11 cellular contexts compared by ENCODE assay signal in the genomic region with DNA sequence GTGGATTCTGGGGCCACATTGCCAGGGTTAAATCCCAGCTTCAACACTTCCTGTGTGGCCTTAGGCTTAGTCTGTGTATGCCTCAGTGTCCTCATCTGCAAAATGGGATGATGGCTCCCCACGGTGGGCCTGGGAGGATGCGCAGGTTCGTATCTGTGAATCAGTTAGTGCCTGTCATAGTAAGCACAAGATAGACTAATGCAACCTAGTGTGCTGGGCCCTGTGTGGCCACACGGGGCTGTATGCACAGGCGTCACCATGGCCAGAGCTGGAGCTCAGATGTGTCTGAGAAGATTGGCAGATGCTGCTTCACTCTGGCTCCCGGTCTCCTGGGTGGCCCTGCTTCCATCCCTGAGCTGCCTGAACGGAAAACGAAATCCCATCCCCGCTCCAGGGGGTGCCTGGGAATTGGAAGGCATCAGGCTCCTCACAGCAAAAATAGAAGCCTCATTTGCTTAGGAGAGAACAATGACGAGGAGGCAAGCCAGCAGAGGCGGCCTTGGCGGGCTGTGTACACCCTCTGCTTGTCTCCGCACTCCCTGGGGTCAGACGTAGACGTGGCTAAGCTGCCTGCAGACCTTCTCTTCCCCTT.
DNase-seq lines count a peak whose midpoint lies in the region; ATAC-seq and TF ChIP-seq lines count a peak whose summit lies in the region.
"Had no signal": no experiment of that assay in that cellular context is flagged by ENCODE, and none has a peak within 500 bp of the region (broad histone marks: within the 10 kb centered on the region; RNA-seq: fewer than 3 reads in every experiment).

No MANE protein-coding gene starts in this region.

- 55 to 84% (median 66%) methylated on average over 9 to 15 of the region's 15 CpGs for WGBS in stomach, 5 donors

- CTCF ChIA-PET in activated naive CD4-positive, alpha-beta T cell treated with anti-CD3 and anti-CD28 coated beads, Interleukin-2, amount 10 ng/mL, durations not matched to agents 7 days and 5 days (lab: Charles Lee), result interaction anchor here (1.0 kb wide), 1 partner anchor 9 kb away, joined by 5 read pairs; no protein-coding TSS in a partner anchor

- no peak overlapping the region for H3K27ac ChIP-seq in stomach
- H3K27ac ChIP-seq: thoracic aorta had no signal

- no peak overlapping the region for H3K4me3 Mint-ChIP-seq in activated naive CD4-positive, alpha-beta T cell treated with anti-CD3 and anti-CD28 coated beads, Interleukin-2, amount 10 ng/mL, durations not matched to agents 7 days and 5 days

- peaks cover 5% of the 10 kb centered on the region for H3K4me1 Mint-ChIP-seq in activated naive CD4-positive, alpha-beta T cell treated with anti-CD3 and anti-CD28 coated beads, Interleukin-2, amount 10 ng/mL, durations not matched to agents 7 days and 5 days

- ATAC-seq in esophagus mucosa (peak; percentile 26), HG03175 (IDR thresholded peaks at IDR 0.05; ENCODE audit: unreplicated experiment) (no peak)

- H3K36me3 ChIP-seq in stomach, result no peaks in the 10 kb centered on the region
- H3K36me3 ChIP-seq: thoracic aorta had no signal

- H3K27ac Mint-ChIP-seq in activated naive CD4-positive, alpha-beta T cell treated with anti-CD3 and anti-CD28 coated beads, Interleukin-2, amount 10 ng/mL, durations not matched to agents 7 days and 5 days, result no peak overlapping the region

- TF ChIP-seq CTCF in stomach (IDR thresholded peaks at IDR 0.05), result no peak

- TF ChIP-seq POLR2A in stomach (IDR thresholded peaks at IDR 0.05), result no peak

- in situ Hi-C loops in SK-MEL-5 (cut with HindIII; ENCODE audit: low pct_unique_long_range_greater_than_20kb, low sequenced_read_pairs), result no loop called here

- H3K36me3 Mint-ChIP-seq in activated naive CD4-positive, alpha-beta T cell treated with anti-CD3 and anti-CD28 coated beads, Interleukin-2, amount 10 ng/mL, durations not matched to agents 7 days and 5 days, result no peaks in the 10 kb centered on the region

- TF ChIP-seq EP300 in stomach (IDR thresholded peaks at IDR 0.05), result no peak

- H3K27me3 Mint-ChIP-seq in activated naive CD4-positive, alpha-beta T cell treated with anti-CD3 and anti-CD28 coated beads, Interleukin-2, amount 10 ng/mL, durations not matched to agents 7 days and 5 days, result no peaks in the 10 kb centered on the region

- H3K9me3 Mint-ChIP-seq in activated naive CD4-positive, alpha-beta T cell treated with anti-CD3 and anti-CD28 coated beads, Interleukin-2, amount 10 ng/mL, durations not matched to agents 7 days and 5 days, result no peaks in the 10 kb centered on the region

- H3K9me3 ChIP-seq in stomach, result peaks cover 0 to 2% (median 0%) of the 10 kb centered on the region in 4 donors
- H3K9me3 ChIP-seq: thoracic aorta had no signal

- peaks cover 0 to 10% (median 3%) of the 10 kb centered on the region in 4 donors for H3K4me1 ChIP-seq in stomach

- peaks cover 0 to 27% (median 0%) of the 10 kb centered on the region in 3 donors for H3K27me3 ChIP-seq in stomach

- DNase-seq in activated naive CD4-positive, alpha-beta T cell treated with anti-CD3 and anti-CD28 coated beads, Interleukin-2, amount 10 ng/mL, durations not matched to agents 7 days and 5 days, result peak; percentile 45
- no peak for DNase-seq in activated naive CD4-positive, alpha-beta T cell treated with anti-CD3 and anti-CD28 coated beads, Interleukin-2, amount 50 U/mL, for 16 hours
- peak; percentile 26 for DNase-seq in SK-MEL-5 (ENCODE audit: low read depth, low spot score)
- DNase-seq in superior temporal gyrus (ENCODE audit: extremely low spot score), result peak; percentile 85
- DNase-seq in stomach, result no peak
- no peak for DNase-seq in activated effector memory CD4-positive, alpha-beta T cell treated with Interleukin-2 at 50 U/mL for 16 hours
- DNase-seq: Calu3, NCI-H2081 had no signal

- intact Hi-C loops in stomach (cut with DNase I; ENCODE audit: low total_unique reads), result no loop called here

- H3K4me3 ChIP-seq in stomach, result no peak overlapping the region
- H3K4me3 ChIP-seq: thoracic aorta had no signal

Comparison
In these comparisons a context has a peak if more than half of its experiments do, and no peak if none do; other contexts are left out.
1. DNase-seq: peak in activated naive CD4-positive, alpha-beta T cell treated with anti-CD3 and anti-CD28 coated beads, Interleukin-2, amount 10 ng/mL, durations not matched to agents 7 days and 5 days (single experiment), SK-MEL-5 (single experiment) and superior temporal gyrus (single experiment); none in activated naive CD4-positive, alpha-beta T cell treated with anti-CD3 and anti-CD28 coated beads, Interleukin-2, amount 50 U/mL, for 16 hours (single experiment), stomach (single experiment) and activated effector memory CD4-positive, alpha-beta T cell treated with Interleukin-2 at 50 U/mL for 16 hours (single experiment).